Comparison of ENCODE assay signal across 27 cellular contexts in genomic region chr14:80772504-80772903, GRCh38.
"Had no signal": no experiment of that assay in that cellular context is flagged by ENCODE, and none has a peak within 500 bp of the region (broad histone marks: within the 10 kb centered on the region; RNA-seq: fewer than 3 reads in every experiment).

No MANE protein-coding gene starts in this region.

- H3K27ac ChIP-seq: ascending aorta, cardiac muscle cell, VCaP had no signal

- ATAC-seq: activated CD8-positive, alpha-beta T cell treated with anti-CD3 and anti-CD28 coated beads for 36 hours; activated naive CD8-positive, alpha-beta T cell treated with anti-CD3 and anti-CD28 coated beads, Interleukin-2, amount 50 U/mL, for 24 hours had no signal

- H3K4me3 ChIP-seq: ascending aorta, cardiac muscle cell had no signal

- H3K36me3 ChIP-seq: ascending aorta, cardiac muscle cell had no signal

- H3K4me1 ChIP-seq: ascending aorta had no signal

- H3K27me3 ChIP-seq: ascending aorta, cardiac muscle cell had no signal

- H3K9me3 ChIP-seq: ascending aorta had no signal

- DNase-seq: activated B cell treated with CpG ODN at 0.5 μM for 24 hours; activated CD4-positive, alpha-beta memory T cell treated with anti-CD3 and anti-CD28 coated beads for 36 hours; activated CD4-positive, alpha-beta T cell treated with anti-CD3 and anti-CD28 coated beads for 4 hours; activated CD4-positive, alpha-beta T cell treated with anti-CD3 and anti-CD28 coated beads, Interleukin-2, amount 10 ng/mL, durations not matched to agents 24 days and 14 days; activated CD4-positive, alpha-beta T cell treated with anti-CD3 and anti-CD28 coated beads, Interleukin-2, amount 50 U/mL, for 1 hour; activated CD4-positive, alpha-beta T cell treated with anti-CD3 and anti-CD28 coated beads, Interleukin-2, amount 50 U/mL, for 4 hours; activated CD4-positive, CD25-positive, alpha-beta regulatory T cell treated with anti-CD3 and anti-CD28 coated beads, Interleukin-2, amount 50 U/mL, for 72 hours; activated CD8-positive, alpha-beta memory T cell treated with anti-CD3 and anti-CD28 coated beads, Interleukin-2, amount 50 U/mL, for 4 hours; activated CD8-positive, alpha-beta T cell treated with anti-CD3 and anti-CD28 coated beads for 36 hours; activated effector memory CD4-positive, alpha-beta T cell treated with Interleukin-2 at 50 U/mL for 16 hours; activated gamma-delta T cell; activated naive CD4-positive, alpha-beta T cell treated with anti-CD3 and anti-CD28 coated beads, Interleukin-2, amount 10 ng/mL, durations not matched to agents 7 days and 5 days; activated naive CD4-positive, alpha-beta T cell treated with Interleukin-2 at 50 U/mL for 16 hours; activated naive CD8-positive, alpha-beta T cell treated with anti-CD3 and anti-CD28 coated beads, Interleukin-2, amount 10 ng/mL, durations not matched to agents 7 days and 5 days; activated naive CD8-positive, alpha-beta T cell treated with anti-CD3 and anti-CD28 coated beads, Interleukin-2, amount 50 U/mL, for 24 hours; activated T-cell treated with anti-CD3 and anti-CD28 coated beads for 4 hours; activated T-cell treated with anti-CD3 and anti-CD28 coated beads, Interleukin-2, amount 50 U/mL, for 24 hours; activated T-cell treated with anti-CD3 and anti-CD28 coated beads, Interleukin-2, amount 50 U/mL, for 48 hours; amygdala; anterior cingulate cortex; central memory CD4-positive, alpha-beta T cell; T-helper 1 cell; T-helper 2 cell; T-helper 9 cell had no signal
